ENCODE assay signal across 31 cellular contexts in the genomic region with DNA sequence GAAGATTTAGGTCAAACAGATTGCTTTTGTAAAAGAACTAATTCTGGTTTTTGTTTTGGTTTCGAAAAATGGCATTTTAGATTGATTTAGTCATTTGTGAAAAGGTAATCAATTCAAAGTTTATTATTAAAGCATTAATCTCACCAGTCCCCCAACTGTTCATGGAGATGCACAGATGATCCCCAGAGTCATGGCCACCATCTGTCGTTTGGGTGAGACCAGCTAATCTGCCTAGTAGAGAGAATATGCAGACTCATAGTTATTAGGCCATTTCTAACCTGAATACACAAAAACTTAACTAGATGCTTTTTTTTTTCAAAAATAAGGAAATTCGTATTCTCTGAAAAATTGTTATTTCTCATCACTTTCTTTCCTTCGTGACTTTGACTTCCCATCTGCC. TPM values are rescaled to one million over a fixed set of nuclear protein-coding genes. Genes with fewer than 3 reads are reported as not detected.
"Had no signal": no experiment of that assay in that cellular context is flagged by ENCODE, and none has a peak within 500 bp of the region (broad histone marks: within the 10 kb centered on the region; RNA-seq: fewer than 3 reads in every experiment).

No MANE protein-coding gene starts in this region.

- H3K4me3 Mint-ChIP-seq: activated CD4-positive, alpha-beta memory T cell treated with anti-CD3 and anti-CD28 coated beads, Interleukin-2, amount 10 ng/mL, durations not matched to agents 7 days and 5 days; activated naive CD8-positive, alpha-beta T cell treated with anti-CD3 and anti-CD28 coated beads for 36 hours; activated T-cell treated with anti-CD3 and anti-CD28 coated beads, Interleukin-2, amount 50 U/mL, for 72 hours; activated T-helper 17 cell treated with anti-CD3 and anti-CD28 coated beads, Interleukin-2, amount 50 U/mL, for 72 hours had no signal

- H3K4me1 Mint-ChIP-seq: activated CD4-positive, alpha-beta memory T cell treated with anti-CD3 and anti-CD28 coated beads, Interleukin-2, amount 10 ng/mL, durations not matched to agents 7 days and 5 days; activated naive CD8-positive, alpha-beta T cell treated with anti-CD3 and anti-CD28 coated beads for 36 hours; activated T-helper 17 cell treated with anti-CD3 and anti-CD28 coated beads, Interleukin-2, amount 50 U/mL, for 72 hours had no signal

- H3K27ac Mint-ChIP-seq: activated CD4-positive, alpha-beta memory T cell treated with anti-CD3 and anti-CD28 coated beads, Interleukin-2, amount 10 ng/mL, durations not matched to agents 7 days and 5 days; activated naive CD8-positive, alpha-beta T cell treated with anti-CD3 and anti-CD28 coated beads for 36 hours; activated T-cell treated with anti-CD3 and anti-CD28 coated beads, Interleukin-2, amount 50 U/mL, for 72 hours; activated T-helper 17 cell treated with anti-CD3 and anti-CD28 coated beads, Interleukin-2, amount 50 U/mL, for 72 hours had no signal

- DNase-seq: activated CD4-positive, alpha-beta memory T cell treated with anti-CD3 and anti-CD28 coated beads, Interleukin-2, amount 10 ng/mL, durations not matched to agents 7 days and 5 days; activated CD4-positive, alpha-beta T cell treated with anti-CD3 and anti-CD28 coated beads for 1 hour; activated CD4-positive, alpha-beta T cell treated with anti-CD3 and anti-CD28 coated beads for 48 hours; activated CD4-positive, CD25-positive, alpha-beta regulatory T cell; activated effector memory CD4-positive, alpha-beta T cell treated with anti-CD3 and anti-CD28 coated beads, Interleukin-2, amount 50 U/mL, for 16 hours; activated naive CD4-positive, alpha-beta T cell; activated naive CD4-positive, alpha-beta T cell treated with anti-CD3 and anti-CD28 coated beads, Interleukin-2, amount 50 U/mL, for 16 hours; activated naive CD8-positive, alpha-beta T cell treated with anti-CD3 and anti-CD28 coated beads for 36 hours; activated T-cell treated with anti-CD3 and anti-CD28 coated beads, Interleukin-2, amount 50 U/mL, for 1 hour; activated T-cell treated with anti-CD3 and anti-CD28 coated beads, Interleukin-2, amount 50 U/mL, for 72 hours; amniotic stem cell; aorta; brain microvascular endothelial cell; central memory CD4-positive, alpha-beta T cell; NCI-H1105; NCI-H1417 treated with DMSO at 0.1 percent for 48 hours; NCI-H2029; NCI-H226; NCI-H446 treated with DMSO at 0.1 percent for 48 hours; NCI-H526; NCI-H774; PC-9; Right ventricle myocardium superior; SW 1271; T-helper 1 cell; T-helper 2 cell; T-helper 9 cell had no signal

- H3K27me3 Mint-ChIP-seq: activated CD4-positive, alpha-beta memory T cell treated with anti-CD3 and anti-CD28 coated beads, Interleukin-2, amount 10 ng/mL, durations not matched to agents 7 days and 5 days; activated naive CD8-positive, alpha-beta T cell treated with anti-CD3 and anti-CD28 coated beads for 36 hours; activated T-helper 17 cell treated with anti-CD3 and anti-CD28 coated beads, Interleukin-2, amount 50 U/mL, for 72 hours had no signal

- H3K36me3 Mint-ChIP-seq: activated naive CD8-positive, alpha-beta T cell treated with anti-CD3 and anti-CD28 coated beads for 36 hours had no signal

- ATAC-seq: activated T-cell treated with anti-CD3 and anti-CD28 coated beads, Interleukin-2, amount 50 U/mL, for 72 hours; activated T-helper 17 cell treated with anti-CD3 and anti-CD28 coated beads, Interleukin-2, amount 50 U/mL, for 72 hours had no signal

- H3K9me3 Mint-ChIP-seq: activated CD4-positive, alpha-beta memory T cell treated with anti-CD3 and anti-CD28 coated beads, Interleukin-2, amount 10 ng/mL, durations not matched to agents 7 days and 5 days; activated naive CD8-positive, alpha-beta T cell treated with anti-CD3 and anti-CD28 coated beads for 36 hours; activated T-cell treated with anti-CD3 and anti-CD28 coated beads, Interleukin-2, amount 50 U/mL, for 72 hours; activated T-helper 17 cell treated with anti-CD3 and anti-CD28 coated beads, Interleukin-2, amount 50 U/mL, for 72 hours had no signal

RNA-seq across cellular contexts. Expression of gene C6orf58, which starts 58.1 kb away (rescaled TPM):
- total RNA-seq: activated CD4-positive, alpha-beta memory T cell treated with anti-CD3 and anti-CD28 coated beads, Interleukin-2, amount 10 ng/mL, durations not matched to agents 7 days and 5 days; activated CD8-positive, alpha-beta memory T cell treated with anti-CD3 and anti-CD28 coated beads for 36 hours; activated T-cell treated with anti-CD3 and anti-CD28 coated beads, Interleukin-2, amount 50 U/mL, for 72 hours; activated T-helper 17 cell treated with anti-CD3 and anti-CD28 coated beads, Interleukin-2, amount 50 U/mL, for 72 hours; aorta; cerebellum; OCI-LY7; PC-9; Right ventricle myocardium superior had no signal
